1 cellular context compared by ENCODE assay signal in the genomic region with DNA sequence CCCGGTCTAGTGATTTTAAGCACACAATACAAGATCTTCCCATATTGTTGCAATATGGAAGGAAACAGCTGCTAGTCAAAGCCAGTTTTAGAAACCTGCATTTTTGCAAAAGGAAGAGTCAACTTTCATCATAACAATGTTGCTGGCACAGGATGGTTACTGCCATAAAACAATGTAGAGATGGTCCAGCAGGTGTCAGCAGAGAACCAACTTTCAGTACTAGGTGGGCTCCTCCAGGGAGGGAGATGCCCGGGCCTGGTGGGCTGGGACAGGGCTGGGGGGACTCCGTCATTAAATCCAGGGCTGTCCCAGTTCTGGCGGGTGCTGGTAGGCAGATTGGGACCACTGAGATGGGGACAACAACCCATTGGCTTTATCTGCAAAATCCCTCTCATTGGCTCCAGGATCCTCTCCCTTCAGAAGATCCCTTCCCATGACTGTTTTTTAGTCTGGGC.
TF ChIP-seq lines count a peak whose summit lies in the region.

No MANE protein-coding gene starts in this region.

TF ChIP-seq in GM12878, 131 proteins besides CTCF, POLR2A, EP300 and RAD21:
- TF ChIP-seq, protein P1, sequence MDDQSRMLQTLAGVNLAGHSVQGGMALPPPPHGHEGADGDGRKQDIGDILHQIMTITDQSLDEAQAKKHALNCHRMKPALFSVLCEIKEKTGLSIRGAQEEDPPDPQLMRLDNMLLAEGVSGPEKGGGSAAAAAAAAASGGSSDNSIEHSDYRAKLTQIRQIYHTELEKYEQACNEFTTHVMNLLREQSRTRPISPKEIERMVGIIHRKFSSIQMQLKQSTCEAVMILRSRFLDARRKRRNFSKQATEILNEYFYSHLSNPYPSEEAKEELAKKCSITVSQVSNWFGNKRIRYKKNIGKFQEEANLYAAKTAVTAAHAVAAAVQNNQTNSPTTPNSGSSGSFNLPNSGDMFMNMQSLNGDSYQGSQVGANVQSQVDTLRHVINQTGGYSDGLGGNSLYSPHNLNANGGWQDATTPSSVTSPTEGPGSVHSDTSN (IDR thresholded peaks at IDR 0.05; ENCODE audit: insufficient replicate concordance, low read depth, low read length), result no peak
- TF ChIP-seq SMARCA5 (IDR thresholded peaks at IDR 0.05), result 0 out of 2 replicates have a peak, but pooled peaks have one; percentile 27
- 0 out of 2 replicates have a peak, but pooled peaks have one; percentile 36 for TF ChIP-seq YY1 (IDR thresholded peaks at IDR 0.05; ENCODE audit: low read depth, low read length)
- TF ChIP-seq SMC3 (IDR thresholded peaks at IDR 0.05; ENCODE audit: borderline replicate concordance, low read length), result peak; percentile 79
- TF ChIP-seq KAT2A (conservative IDR thresholded peaks at IDR 0.05; ENCODE audit: control insufficient read depth, low read depth, low read length), result no peak
TF ChIP-seq in GM12878: peak in this region for 3.
